ENCODE assay signal across 30 cellular contexts in the genomic region with DNA sequence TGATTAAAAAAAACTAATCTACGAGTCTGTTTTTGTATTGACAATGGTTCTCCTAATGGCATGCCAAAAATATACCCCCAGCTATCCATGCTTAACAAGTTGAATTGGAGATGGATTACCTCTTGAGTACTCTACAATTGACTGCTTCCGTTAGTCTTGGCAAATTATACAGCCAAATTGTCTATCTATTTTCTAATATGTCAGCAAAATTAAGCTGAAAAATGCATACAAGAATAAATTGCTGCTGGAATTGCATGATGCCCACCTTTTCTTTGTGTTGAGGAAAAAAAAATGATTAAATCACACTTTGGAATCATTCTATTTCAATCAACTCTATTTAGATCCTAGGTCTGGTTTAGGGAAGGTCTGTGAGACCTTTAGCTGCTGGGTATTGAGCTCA.
"Had no signal": no experiment of that assay in that cellular context is flagged by ENCODE, and none has a peak within 500 bp of the region (broad histone marks: within the 10 kb centered on the region; RNA-seq: fewer than 3 reads in every experiment).

No MANE protein-coding gene starts in this region.

- ATAC-seq: activated CD8-positive, alpha-beta T cell treated with anti-CD3 and anti-CD28 coated beads for 36 hours; activated T-cell treated with anti-CD3 and anti-CD28 coated beads, Interleukin-2, amount 50 U/mL, for 72 hours; activated T-helper 17 cell treated with anti-CD3 and anti-CD28 coated beads, Interleukin-2, amount 50 U/mL, for 72 hours; body of pancreas; Panc1 had no signal

- H3K4me3 ChIP-seq: body of pancreas, MG63, SJCRH30, SK-N-MC had no signal

- H3K27me3 ChIP-seq: body of pancreas, MG63, SJCRH30 had no signal

- H3K27ac ChIP-seq: body of pancreas, SJCRH30, SK-N-MC, WERI-Rb-1 had no signal

- DNase-seq: activated CD4-positive, alpha-beta T cell treated with anti-CD3 and anti-CD28 coated beads, Interleukin-2, amount 10 ng/mL, durations not matched to agents 24 days and 14 days; activated CD4-positive, alpha-beta T cell treated with anti-CD3 and anti-CD28 coated beads, Interleukin-2, amount 50 U/mL, for 4 hours; activated CD8-positive, alpha-beta T cell treated with anti-CD3 and anti-CD28 coated beads for 36 hours; activated gamma-delta T cell; activated naive CD4-positive, alpha-beta T cell treated with Interleukin-2 at 50 U/mL for 16 hours; activated naive CD8-positive, alpha-beta T cell treated with anti-CD3 and anti-CD28 coated beads, Interleukin-2, amount 10 ng/mL, durations not matched to agents 7 days and 5 days; activated T-cell treated with anti-CD3 and anti-CD28 coated beads, Interleukin-2, amount 50 U/mL, for 1 hour; activated T-cell treated with anti-CD3 and anti-CD28 coated beads, Interleukin-2, amount 50 U/mL, for 72 hours; body of pancreas; caudate nucleus; cerebellar nuclear complex; Kasumi-1; MG63; NCI-H1048; NCI-H1417 treated with DMSO at 0.1 percent for 48 hours; NCI-H187 treated with DMSO at 0.1 percent for 48 hours; NCI-H2081 treated with DMSO at 0.1 percent for 48 hours; NCI-H2171; NCI-H2227 treated with DMSO at 0.1 percent for 48 hours; NCI-H446; NCI-H510A treated with DMSO at 0.1 percent for 48 hours; NCI-H526 treated with DMSO at 0.1 percent for 48 hours; NCI-H774; SHP77; SJCRH30; T1000; WERI-Rb-1 had no signal

- H3K4me1 ChIP-seq: SJCRH30 had no signal

- H3K36me3 ChIP-seq: MG63, SJCRH30, WERI-Rb-1 had no signal

- H3K9me3 ChIP-seq: body of pancreas, MG63, SJCRH30 had no signal
